ENCODE assay signal across 13 cellular contexts in genomic region chr15:90570643-90571042, GRCh38. TPM values are rescaled to one million over a fixed set of nuclear protein-coding genes. Genes with fewer than 3 reads are reported as not detected.
DNase-seq lines count a peak whose midpoint lies in the region; ATAC-seq, FAIRE-seq and TF ChIP-seq lines count a peak whose summit lies in the region.
"Had no signal": no experiment of that assay in that cellular context is flagged by ENCODE, and none has a peak within 500 bp of the region (broad histone marks: within the 10 kb centered on the region; RNA-seq: fewer than 3 reads in every experiment).

No MANE protein-coding gene starts in this region.

- H3K9ac ChIP-seq in BLaER1 (no peak overlapping the region), GM12878 (ENCODE audit: control insufficient read depth, insufficient read depth, low read length) (no peak overlapping the region)

- H3K4me3 Mint-ChIP-seq in HFFc6, result peak overlapping the region; percentile 46
- H3K4me3 Mint-ChIP-seq in natural killer cell treated with Interleukin-12 subunit alpha and Interleukin-12 subunit beta and Interleukin-15 and Interleukin-18, amount 100 ng/mL, for 72 hours, result peak overlapping the region; percentile 35

- no peak for TF ChIP-seq RAD21 in GM12878 (IDR thresholded peaks at IDR 0.05; ENCODE audit: insufficient read depth, low read depth, low read length)

- TF ChIP-seq EP300 in GM12878 (IDR thresholded peaks at IDR 0.05; ENCODE audit: borderline replicate concordance in 1 of 2, control insufficient read depth in 1 of 2, low read depth in 2 of 2, low read length in 2 of 2) (no peak), gastroesophageal sphincter (IDR thresholded peaks at IDR 0.05) (no peak)

- FAIRE-seq in GM12878 (lab: Jason Lieb, UNC), result no peak
- FAIRE-seq: astrocyte, H1 had no signal

- TF ChIP-seq POLR2A in GM12878 (IDR thresholded peaks at IDR 0.05; ENCODE audit: low read depth, low read length), result no peak
- TF ChIP-seq POLR2A in gastroesophageal sphincter (IDR thresholded peaks at IDR 0.05), result no peak

- DNase-seq in HFFc6 (no peak), GM12878 (ENCODE audit: low read depth, low spot score) (no peak), dedifferentiated amniotic fluid mesenchymal stem cell (ENCODE audit: extremely low spot score) (no peak), NCI-H2107 (lab: John Stamatoyannopoulos, UW) (no peak)
- DNase-seq in natural killer cell treated with Interleukin-12 subunit alpha and Interleukin-12 subunit beta and Interleukin-15 and Interleukin-18, amount 100 ng/mL, for 72 hours (ENCODE audit: low spot score), result no peak
- DNase-seq in stimulated activated CD4-positive, alpha-beta T cell treated with anti-CD3 and anti-CD28 coated beads, Interleukin-2, amount 100 ng/mL, for 48 hours, result no peak
- DNase-seq: activated CD4-positive, alpha-beta T cell treated with anti-CD3 and anti-CD28 coated beads, Interleukin-2, amount 50 U/mL, for 4 hours; NCI-H1436; NCI-H526 had no signal

- RAD21 ChIA-PET in GM12878 (lab: Charles Lee; ENCODE audit: unreplicated experiment), result interaction anchor here (0.5 to 4.1 kb wide), 8 partner anchors 14 to 78 kb away, joined by 3 to 18 read pairs (median 5); no protein-coding TSS in a partner anchor

- SMC1A ChIA-PET in GM12878 (lab: Charles Lee; ENCODE audit: uncharacterized antibody, unreplicated experiment), result interaction anchor here (1.0 to 4.4 kb wide), 5 partner anchors 10 to 251 kb away, joined by 3 to 32 read pairs (median 25); no protein-coding TSS in a partner anchor

- H3K27ac Mint-ChIP-seq in HFFc6, result peak overlapping the region; percentile 90
- H3K27ac Mint-ChIP-seq in natural killer cell treated with Interleukin-12 subunit alpha and Interleukin-12 subunit beta and Interleukin-15 and Interleukin-18, amount 100 ng/mL, for 72 hours, result peak overlapping the region; percentile 52 to 67

- no peaks in the 10 kb centered on the region for H3K9me3 Mint-ChIP-seq in HFFc6
- H3K9me3 Mint-ChIP-seq in natural killer cell treated with Interleukin-12 subunit alpha and Interleukin-12 subunit beta and Interleukin-15 and Interleukin-18, amount 100 ng/mL, for 72 hours, result no peaks in the 10 kb centered on the region

- in situ Hi-C loops in GM12878 (cut with MboI), result no loop called here

- intact Hi-C loops in GM12878 (cut with micrococcal nuclease; ENCODE audit: unreplicated experiment), result no loop called here

- H2AFZ ChIP-seq in GM12878 (ENCODE audit: control insufficient read depth, low read depth, low read length), result no peak overlapping the region

- peaks cover 21% of the 10 kb centered on the region; the same call in 1 of the 2 replicates for H4K20me1 ChIP-seq in BLaER1
- H4K20me1 ChIP-seq in GM12878 (ENCODE audit: control insufficient read depth, insufficient read depth), result no peaks in the 10 kb centered on the region

- BruUV-seq in GM12878 (replicated peaks; lab: Mats Ljungman, UMichigan), result no TSS peak

- POLR2A ChIA-PET in GM12878 (lab: Charles Lee), result interaction anchor here (1.0 to 2.8 kb wide), 4 partner anchors 9 to 31 kb away, joined by 4 to 17 read pairs (median 4); no protein-coding TSS in a partner anchor

- H3K27ac ChIP-seq in BLaER1 (no peak overlapping the region), GM12878 (ENCODE audit: control insufficient read depth, insufficient read depth) (peak overlapping the region; percentile 61; the same call in 1 of the 2 replicates), gastroesophageal sphincter (peak overlapping the region in 2 of 4 donors; percentile 4 to 40)

- H3K4me2 ChIP-seq in BLaER1, result peak overlapping the region; percentile 39
- H3K4me2 ChIP-seq in GM12878 (ENCODE audit: control insufficient read depth, insufficient read depth), result no peak overlapping the region

- H3K36me3 Mint-ChIP-seq in HFFc6 (ENCODE audit: low read depth), result peaks cover 4% of the 10 kb centered on the region; the same call in 1 of the 2 replicates
- H3K36me3 Mint-ChIP-seq in natural killer cell treated with Interleukin-12 subunit alpha and Interleukin-12 subunit beta and Interleukin-15 and Interleukin-18, amount 100 ng/mL, for 72 hours, result no peaks in the 10 kb centered on the region

- H3K36me3 ChIP-seq in BLaER1 (peaks cover 20% of the 10 kb centered on the region), GM12878 (ENCODE audit: control insufficient read depth in 2 of 2, insufficient read depth in 2 of 2, low read length in 1 of 2) (no peaks in the 10 kb centered on the region; a peak in 1 of 4 replicates), gastroesophageal sphincter (no peaks in the 10 kb centered on the region)

- TF ChIP-seq CTCF in HFFc6 (IDR thresholded peaks at IDR 0.05) (no peak), GM12878 (IDR thresholded peaks at IDR 0.05 in 2 of 3, conservative IDR thresholded peaks at IDR 0.05 in 1 of 3; ENCODE audit: control insufficient read depth in 2 of 3, extremely low read depth in 1 of 3, insufficient read depth in 1 of 3, low read depth in 3 of 3, low read length in 3 of 3) (no peak), gastroesophageal sphincter (IDR thresholded peaks at IDR 0.05) (no peak)

- H3K4me3 ChIP-seq in BLaER1 (no peak overlapping the region), GM12878 (no peak overlapping the region), gastroesophageal sphincter (no peak overlapping the region)

- peaks cover 21% of the 10 kb centered on the region for H3K79me2 ChIP-seq in GM12878 (ENCODE audit: control insufficient read depth, insufficient read depth, low read length)

- no peaks in the 10 kb centered on the region for H3K27me3 Mint-ChIP-seq in HFFc6 (ENCODE audit: insufficient read depth)
- no peaks in the 10 kb centered on the region for H3K27me3 Mint-ChIP-seq in natural killer cell treated with Interleukin-12 subunit alpha and Interleukin-12 subunit beta and Interleukin-15 and Interleukin-18, amount 100 ng/mL, for 72 hours

- WGBS in GM12878 (ENCODE audit: insufficient coverage, insufficient replicate concordance, low lambda C conversion rate, missing lambda C conversion rate), result 54% methylated on average over 5 of the region's 5 CpGs
- 28 to 44% methylated on average over 5 of the region's 5 CpGs for WGBS in gastroesophageal sphincter (ENCODE audit: low coverage in 1 of 2), 2 donors

- CTCF ChIA-PET in GM12878 (lab: Yijun Ruan, JAX), result interaction anchor here (0.7 to 1.4 kb wide), 4 partner anchors 10 to 50 kb away, joined by 3 to 7 read pairs (median 4); no protein-coding TSS in a partner anchor

- H3K9me3 ChIP-seq in BLaER1, result peaks cover 19% of the 10 kb centered on the region
- H3K9me3 ChIP-seq in GM12878 (replicated peaks; ENCODE audit: control insufficient read depth, insufficient read depth, low read length), result peaks cover 4% of the 10 kb centered on the region; the same call in 2 of the 3 replicates
- no peaks in the 10 kb centered on the region for H3K9me3 ChIP-seq in gastroesophageal sphincter

- H3K4me1 Mint-ChIP-seq in HFFc6 (ENCODE audit: low read depth), result peaks cover 31% of the 10 kb centered on the region
- peaks cover 57 to 65% of the 10 kb centered on the region in 2 donors for H3K4me1 Mint-ChIP-seq in natural killer cell treated with Interleukin-12 subunit alpha and Interleukin-12 subunit beta and Interleukin-15 and Interleukin-18, amount 100 ng/mL, for 72 hours (ENCODE audit: low read depth in 2 of 2)

- H3K4me1 ChIP-seq in BLaER1, result peaks cover 42% of the 10 kb centered on the region
- H3K4me1 ChIP-seq in GM12878 (ENCODE audit: control insufficient read depth, insufficient read depth, low read length), result peaks cover 37% of the 10 kb centered on the region
- H3K4me1 ChIP-seq in gastroesophageal sphincter, result peaks cover 0 to 36% (median 0%) of the 10 kb centered on the region in 3 donors

- ATAC-seq in GM12878 (peak; percentile 53), gastroesophageal sphincter (no peak)
- peak in 1 of 2 donors; percentile 50 for ATAC-seq in natural killer cell treated with Interleukin-12 subunit alpha and Interleukin-12 subunit beta and Interleukin-15 and Interleukin-18, amount 100 ng/mL, for 72 hours

- H3K27me3 ChIP-seq in BLaER1 (no peaks in the 10 kb centered on the region), GM12878 (replicated peaks in 1 of 2; ENCODE audit: control insufficient read depth in 2 of 2, insufficient read depth in 2 of 2, low read length in 1 of 2) (no peaks in the 10 kb centered on the region), gastroesophageal sphincter (no peaks in the 10 kb centered on the region)

RNA-seq across cellular contexts. Expression of gene CRTC3, which starts 40.9 kb away (rescaled TPM):
- total RNA-seq in HFFc6 (2021; fragmentation: NEBNext Ultra II Directional; extraction: Animal tissue kit (Norgen Biotek cat#: 25700)), result 10 to 100 TPM; 21.5 to 24.3 (median 23.5) TPM
- total RNA-seq in GM12878 (2013; cell fraction: nucleolus; rRNA removed), result 78.6 and 83.0 TPM in 2 replicates
- 16.9 and 17.0 TPM in 2 replicates for total RNA-seq in GM12878 (2014; rRNA removed)
- total RNA-seq in GM12878 (2014; rRNA removed; fragmentation: Illumina TruSeq; extraction: Trizol), result 20.3 and 23.4 TPM in 2 replicates
- 34.4 and 36.9 TPM in 2 replicates for total RNA-seq in GM12878 (2021)
- 11.6 TPM for polyA plus RNA-seq in GM12878 (2011; ENCODE audit: low read depth)
- polyA plus RNA-seq in GM12878 (2011; rRNA removed), result 12.6 and 19.0 TPM in 2 replicates
- polyA plus RNA-seq in GM12878 (2011; cell fraction: cytosol; rRNA removed), result 11.7 and 12.2 TPM in 2 replicates
- polyA plus RNA-seq in GM12878 (2011; cell fraction: nucleus; rRNA removed), result 19.8 and 26.1 TPM in 2 replicates
- 16.7 and 18.2 TPM in 2 replicates for polyA plus RNA-seq in GM12878 (2012)
- polyA plus RNA-seq in GM12878 (2014; fragmentation: Illumina TruSeq; extraction: Trizol), result 22.6 and 26.0 TPM in 2 replicates
- 1 to 10 TPM; 3.5 to 4.2 TPM for polyA plus RNA-seq in GM12878 (2014; fragmentation: Nextera tagmentation; extraction: Ambion mirVana)
- polyA plus RNA-seq in GM12878 (2014; rRNA removed), result 22.2 and 22.9 TPM in 2 replicates
- polyA plus RNA-seq in GM12878 (2016; fragmentation: Nextera tagmentation; extraction: Ambion mirVana), result 10 to 100 TPM; 18.3 to 18.9 TPM
- polyA minus RNA-seq in GM12878 (2011; rRNA and poly(A)+ RNA removed), result 21.0 and 23.6 TPM in 2 replicates
- 8.0 and 9.4 TPM in 2 replicates for polyA minus RNA-seq in GM12878 (2011; cell fraction: cytosol; rRNA and poly(A)+ RNA removed)
- polyA minus RNA-seq in GM12878 (2011; cell fraction: nucleus; rRNA and poly(A)+ RNA removed), result 14.0 and 24.2 TPM in 2 replicates
- 10 to 100 TPM; 44.1 to 69.4 TPM for total RNA-seq in natural killer cell treated with Interleukin-12 subunit alpha and Interleukin-12 subunit beta and Interleukin-15 and Interleukin-18, amount 100 ng/mL, for 72 hours
- total RNA-seq in gastroesophageal sphincter, result 10 to 100 TPM; 44.5 to 68.6 (median 65.6) TPM
